Comparison of ENCODE assay signal across 28 cellular contexts in genomic region chr6:22632561-22632960, GRCh38.
"Had no signal": no experiment of that assay in that cellular context is flagged by ENCODE, and none has a peak within 500 bp of the region (broad histone marks: within the 10 kb centered on the region; RNA-seq: fewer than 3 reads in every experiment).

No MANE protein-coding gene starts in this region.

- H3K4me3 Mint-ChIP-seq: activated CD4-positive, alpha-beta memory T cell treated with anti-CD3 and anti-CD28 coated beads, Interleukin-2, amount 10 ng/mL, durations not matched to agents 7 days and 5 days; activated CD4-positive, alpha-beta T cell treated with anti-CD3 and anti-CD28 coated beads, Interleukin-2, amount 10 ng/mL, durations not matched to agents 7 days and 5 days; activated naive CD4-positive, alpha-beta T cell treated with anti-CD3 and anti-CD28 coated beads, Interleukin-2, amount 10 ng/mL, durations not matched to agents 7 days and 5 days; activated naive CD8-positive, alpha-beta T cell treated with anti-CD3 and anti-CD28 coated beads, Interleukin-2, amount 10 ng/mL, durations not matched to agents 7 days and 5 days; activated T-cell treated with anti-CD3 and anti-CD28 coated beads, Interleukin-2, amount 50 U/mL, for 24 hours; natural killer cell treated with Interleukin-12 subunit alpha and Interleukin-12 subunit beta and Interleukin-15 and Interleukin-18, amount 100 ng/mL, for 72 hours; T-helper 17 cell had no signal

- H3K4me1 Mint-ChIP-seq: activated CD4-positive, alpha-beta memory T cell treated with anti-CD3 and anti-CD28 coated beads, Interleukin-2, amount 10 ng/mL, durations not matched to agents 7 days and 5 days; activated CD4-positive, alpha-beta T cell treated with anti-CD3 and anti-CD28 coated beads, Interleukin-2, amount 10 ng/mL, durations not matched to agents 7 days and 5 days; activated naive CD4-positive, alpha-beta T cell treated with anti-CD3 and anti-CD28 coated beads, Interleukin-2, amount 10 ng/mL, durations not matched to agents 7 days and 5 days; activated naive CD8-positive, alpha-beta T cell treated with anti-CD3 and anti-CD28 coated beads, Interleukin-2, amount 10 ng/mL, durations not matched to agents 7 days and 5 days; T-helper 17 cell had no signal

- DNase-seq: activated CD4-positive, alpha-beta memory T cell treated with anti-CD3 and anti-CD28 coated beads, Interleukin-2, amount 10 ng/mL, durations not matched to agents 7 days and 5 days; activated CD4-positive, alpha-beta T cell treated with anti-CD3 and anti-CD28 coated beads for 1 hour; activated CD4-positive, alpha-beta T cell treated with anti-CD3 and anti-CD28 coated beads, Interleukin-2, amount 10 ng/mL, durations not matched to agents 7 days and 5 days; activated CD8-positive, alpha-beta memory T cell treated with anti-CD3 and anti-CD28 coated beads, Interleukin-2, amount 50 U/mL, for 48 hours; activated gamma-delta T cell; activated naive CD4-positive, alpha-beta T cell treated with anti-CD3 and anti-CD28 coated beads, Interleukin-2, amount 10 ng/mL, durations not matched to agents 7 days and 5 days; activated naive CD8-positive, alpha-beta T cell treated with anti-CD3 and anti-CD28 coated beads, Interleukin-2, amount 10 ng/mL, durations not matched to agents 7 days and 5 days; activated T-cell treated with anti-CD3 and anti-CD28 coated beads, Interleukin-2, amount 50 U/mL, for 24 hours; amniotic stem cell; brain microvascular endothelial cell; caudate nucleus; cortex of kidney; foreskin keratinocyte; heart right ventricle; left ventricle myocardium superior; posterior cingulate gyrus; right lobe of liver; stimulated activated naive CD4-positive, alpha-beta T cell; T-helper 17 cell; T1000; tibial artery; upper lobe of right lung; WERI-Rb-1 had no signal

- H3K27me3 Mint-ChIP-seq: activated CD4-positive, alpha-beta memory T cell treated with anti-CD3 and anti-CD28 coated beads, Interleukin-2, amount 10 ng/mL, durations not matched to agents 7 days and 5 days; activated CD4-positive, alpha-beta T cell treated with anti-CD3 and anti-CD28 coated beads, Interleukin-2, amount 10 ng/mL, durations not matched to agents 7 days and 5 days; activated naive CD4-positive, alpha-beta T cell treated with anti-CD3 and anti-CD28 coated beads, Interleukin-2, amount 10 ng/mL, durations not matched to agents 7 days and 5 days; activated naive CD8-positive, alpha-beta T cell treated with anti-CD3 and anti-CD28 coated beads, Interleukin-2, amount 10 ng/mL, durations not matched to agents 7 days and 5 days; activated T-cell treated with anti-CD3 and anti-CD28 coated beads, Interleukin-2, amount 50 U/mL, for 24 hours; natural killer cell treated with Interleukin-12 subunit alpha and Interleukin-12 subunit beta and Interleukin-15 and Interleukin-18, amount 100 ng/mL, for 72 hours; T-helper 17 cell had no signal

- ATAC-seq: foreskin keratinocyte; heart right ventricle; left ventricle myocardium superior; natural killer cell treated with Interleukin-12 subunit alpha and Interleukin-12 subunit beta and Interleukin-15 and Interleukin-18, amount 100 ng/mL, for 72 hours; right lobe of liver; SK-N-SH treated with all-trans-retinoic acid at 6 μM for 48 hours; T-helper 17 cell; upper lobe of right lung had no signal

- H3K9me3 Mint-ChIP-seq: activated CD4-positive, alpha-beta T cell treated with anti-CD3 and anti-CD28 coated beads, Interleukin-2, amount 10 ng/mL, durations not matched to agents 7 days and 5 days had no signal

- H3K4me3 ChIP-seq: esophagus muscularis mucosa, heart right ventricle, right lobe of liver, skin epidermis, suprapubic skin, tibial artery, upper lobe of right lung had no signal

- H3K36me3 ChIP-seq: brain microvascular endothelial cell, esophagus muscularis mucosa, heart right ventricle, right lobe of liver, suprapubic skin, tibial artery, upper lobe of right lung, WERI-Rb-1 had no signal

- H3K27ac Mint-ChIP-seq: activated CD4-positive, alpha-beta memory T cell treated with anti-CD3 and anti-CD28 coated beads, Interleukin-2, amount 10 ng/mL, durations not matched to agents 7 days and 5 days; activated CD4-positive, alpha-beta T cell treated with anti-CD3 and anti-CD28 coated beads, Interleukin-2, amount 10 ng/mL, durations not matched to agents 7 days and 5 days; activated naive CD4-positive, alpha-beta T cell treated with anti-CD3 and anti-CD28 coated beads, Interleukin-2, amount 10 ng/mL, durations not matched to agents 7 days and 5 days; activated naive CD8-positive, alpha-beta T cell treated with anti-CD3 and anti-CD28 coated beads, Interleukin-2, amount 10 ng/mL, durations not matched to agents 7 days and 5 days; activated T-cell treated with anti-CD3 and anti-CD28 coated beads, Interleukin-2, amount 50 U/mL, for 24 hours; natural killer cell treated with Interleukin-12 subunit alpha and Interleukin-12 subunit beta and Interleukin-15 and Interleukin-18, amount 100 ng/mL, for 72 hours; T-helper 17 cell had no signal

- H3K27me3 ChIP-seq: brain microvascular endothelial cell, esophagus muscularis mucosa, foreskin keratinocyte, heart right ventricle, right lobe of liver, suprapubic skin, tibial artery, upper lobe of right lung had no signal

- H3K36me3 Mint-ChIP-seq: activated naive CD4-positive, alpha-beta T cell treated with anti-CD3 and anti-CD28 coated beads, Interleukin-2, amount 10 ng/mL, durations not matched to agents 7 days and 5 days; activated naive CD8-positive, alpha-beta T cell treated with anti-CD3 and anti-CD28 coated beads, Interleukin-2, amount 10 ng/mL, durations not matched to agents 7 days and 5 days; natural killer cell treated with Interleukin-12 subunit alpha and Interleukin-12 subunit beta and Interleukin-15 and Interleukin-18, amount 100 ng/mL, for 72 hours had no signal

- H3K4me1 ChIP-seq: foreskin keratinocyte, right lobe of liver, suprapubic skin, upper lobe of right lung had no signal

- H3K9me3 ChIP-seq: esophagus muscularis mucosa, right lobe of liver, suprapubic skin, upper lobe of right lung had no signal

- H3K27ac ChIP-seq: brain microvascular endothelial cell, esophagus muscularis mucosa, foreskin keratinocyte, heart right ventricle, right lobe of liver, skin epidermis, suprapubic skin, tibial artery, upper lobe of right lung, WERI-Rb-1 had no signal
